20 cellular contexts compared by ENCODE assay signal in the genomic region with DNA sequence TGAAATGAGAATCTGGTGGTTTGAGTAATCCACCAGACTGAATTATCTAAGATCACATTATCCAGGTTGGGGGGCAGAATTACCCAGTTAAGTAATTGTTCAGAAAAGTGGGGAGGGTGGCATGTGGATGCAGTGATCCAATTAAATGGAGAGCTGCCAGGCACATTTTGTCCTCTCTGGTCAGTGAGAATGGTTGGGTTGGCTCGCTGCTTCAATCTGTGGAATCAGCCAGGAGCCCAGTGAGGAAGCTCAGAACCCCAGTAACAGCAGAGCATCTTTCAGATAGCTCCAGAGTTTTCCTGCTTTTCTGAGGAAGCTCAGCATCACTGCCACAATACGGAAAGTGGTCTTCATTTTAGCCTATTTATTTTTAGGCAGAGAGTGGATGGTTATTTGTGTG.
"Had no signal": no experiment of that assay in that cellular context is flagged by ENCODE, and none has a peak within 500 bp of the region (broad histone marks: within the 10 kb centered on the region; RNA-seq: fewer than 3 reads in every experiment).

No MANE protein-coding gene starts in this region.

- H3K9me3 ChIP-seq: body of pancreas, colonic mucosa, left ventricle myocardium inferior, pancreas, psoas muscle, right atrium auricular region, tibial nerve had no signal

- H3K27ac ChIP-seq: body of pancreas, colonic mucosa, hepatocyte, left ventricle myocardium inferior, pancreas, psoas muscle, right atrium auricular region, WERI-Rb-1 had no signal

- H3K4me1 ChIP-seq: colonic mucosa, left ventricle myocardium inferior, right atrium auricular region had no signal

- ATAC-seq: activated CD8-positive, alpha-beta memory T cell treated with anti-CD3 and anti-CD28 coated beads, Interleukin-2, amount 10 ng/mL, durations not matched to agents 7 days and 5 days; activated CD8-positive, alpha-beta T cell treated with anti-CD3 and anti-CD28 coated beads for 36 hours; body of pancreas had no signal

- H3K27me3 ChIP-seq: body of pancreas, colonic mucosa, hepatocyte, pancreas, right atrium auricular region, tibial nerve had no signal

- H3K4me3 ChIP-seq: body of pancreas, colonic mucosa, hepatocyte, left ventricle myocardium inferior, pancreas, psoas muscle, right atrium auricular region, tibial nerve had no signal

- DNase-seq: activated CD4-positive, alpha-beta T cell treated with anti-CD3 and anti-CD28 coated beads, Interleukin-2, amount 10 ng/mL, durations not matched to agents 7 days and 5 days; activated CD4-positive, CD25-positive, alpha-beta regulatory T cell treated with anti-CD3 and anti-CD28 coated beads, Interleukin-2, amount 50 U/mL, for 72 hours; activated CD8-positive, alpha-beta memory T cell treated with anti-CD3 and anti-CD28 coated beads, Interleukin-2, amount 10 ng/mL, durations not matched to agents 7 days and 5 days; activated CD8-positive, alpha-beta T cell treated with anti-CD3 and anti-CD28 coated beads for 36 hours; activated effector memory CD4-positive, alpha-beta T cell treated with anti-CD3 and anti-CD28 coated beads, Interleukin-2, amount 50 U/mL, for 16 hours; activated naive CD4-positive, alpha-beta T cell treated with anti-CD3 and anti-CD28 coated beads, Interleukin-2, amount 10 ng/mL, durations not matched to agents 7 days and 5 days; activated T-cell treated with anti-CD3 and anti-CD28 coated beads for 4 hours; body of pancreas; colonic mucosa; immature natural killer cell; kidney glomerular epithelial cell; left ventricle myocardium inferior; pancreas; psoas muscle; stimulated activated CD4-positive, alpha-beta T cell treated with anti-CD3 and anti-CD28 coated beads, Interleukin-4, amount 100 ng/mL, for 24 hours; stimulated activated naive CD4-positive, alpha-beta T cell treated with Interleukin-2 at 50 U/mL for 16 hours; WERI-Rb-1 had no signal

- H3K36me3 ChIP-seq: colonic mucosa, left ventricle myocardium inferior, pancreas, right atrium auricular region had no signal
